In genomic region chr18:46050268-46050667, GRCh38 we compare ENCODE assay signal across 10 cellular contexts. TPM values are rescaled to one million over a fixed set of nuclear protein-coding genes. Genes with fewer than 3 reads are reported as not detected.
"Had no signal": no experiment of that assay in that cellular context is flagged by ENCODE, and none has a peak within 500 bp of the region (broad histone marks: within the 10 kb centered on the region; RNA-seq: fewer than 3 reads in every experiment).

No MANE protein-coding gene starts in this region.

- H3K4me3 Mint-ChIP-seq: GM23338, HFFc6, IgD-negative memory B cell had no signal

- DNase-seq: H7, HFFc6, KG1 had no signal

- H3K27ac Mint-ChIP-seq: GM23338, HFFc6, IgD-negative memory B cell had no signal

- H3K4me3 ChIP-seq: GM23338, HAP-1, K562 had no signal

- ATAC-seq: GM23338, HCT116, K562 had no signal

- H3K9me3 ChIP-seq: HAP-1 had no signal

- H3K27me3 Mint-ChIP-seq: IgD-negative memory B cell had no signal

- H3K9me3 Mint-ChIP-seq: GM23338, HFFc6, IgD-negative memory B cell had no signal

- H3K4me2 ChIP-seq: GM23338 had no signal

- H3K36me3 ChIP-seq: HAP-1 had no signal

- FAIRE-seq: HTR-8/SVneo, K562 had no signal

- H3K4me1 ChIP-seq: HAP-1 had no signal

- H3K4me1 Mint-ChIP-seq: GM23338, IgD-negative memory B cell had no signal

- H2AFZ ChIP-seq: GM23338 had no signal

RNA-seq across cellular contexts. Expression of gene PSTPIP2, which starts 21.8 kb away (rescaled TPM):
- total RNA-seq: H4 had no signal
